ENCODE assay signal across 24 cellular contexts in genomic region chr11:38680746-38681145, GRCh38.
DNase-seq lines count a peak whose midpoint lies in the region; ATAC-seq, FAIRE-seq and TF ChIP-seq lines count a peak whose summit lies in the region.
"Had no signal": no experiment of that assay in that cellular context is flagged by ENCODE, and none has a peak within 500 bp of the region (broad histone marks: within the 10 kb centered on the region; RNA-seq: fewer than 3 reads in every experiment).

No MANE protein-coding gene starts in this region.

- H3K4me2 ChIP-seq in K562 (ENCODE audit: insufficient read depth, low read length): no peak overlapping the region
- H3K4me2 ChIP-seq: A549; BLaER1 treated with 17β-estradiol and CSF1 and Interleukin-3, amounts not matched to agents 10 nM and 100 nM; SK-N-SH had no signal

- no peak for FAIRE-seq in K562 (lab: Jason Lieb, UNC)
- FAIRE-seq: A549, D721Med, G401.6, GM12878, H1, HTR-8/SVneo had no signal

- no peaks in the 10 kb centered on the region for H3K27me3 ChIP-seq in K562 (ENCODE audit: control insufficient read depth in 2 of 2, insufficient read depth in 2 of 2, low read length in 2 of 2)
- no peaks in the 10 kb centered on the region for H3K27me3 ChIP-seq in heart right ventricle
- no peaks in the 10 kb centered on the region for H3K27me3 ChIP-seq in right lobe of liver
- H3K27me3 ChIP-seq: BLaER1 treated with 17β-estradiol and CSF1 and Interleukin-3, amounts not matched to agents 10 nM and 100 nM; MG63; Peyer's patch had no signal

- H3K36me3 ChIP-seq in K562 (ENCODE audit: control insufficient read depth, insufficient read depth, low read length) (no peaks in the 10 kb centered on the region), heart right ventricle (no peaks in the 10 kb centered on the region), right lobe of liver (no peaks in the 10 kb centered on the region)
- H3K36me3 ChIP-seq: BLaER1 treated with 17β-estradiol and CSF1 and Interleukin-3, amounts not matched to agents 10 nM and 100 nM; MG63; Peyer's patch had no signal

- 4% methylated on average over 2 of the region's 2 CpGs for WGBS in K562 (ENCODE audit: insufficient coverage, low coverage, missing lambda C conversion rate)
- whole genome bisulfite sequencing in heart right ventricle, 2 donors: 77 to 79% methylated on average over 2 of the region's 2 CpGs
- WGBS in right lobe of liver (ENCODE audit: insufficient coverage, low coverage, low lambda C conversion rate, missing lambda C conversion rate): 52% methylated on average over 2 of the region's 2 CpGs

- H3K4me3 ChIP-seq in K562 (no peak overlapping the region), heart right ventricle (no peak overlapping the region), right lobe of liver (no peak overlapping the region)
- H3K4me3 ChIP-seq: A549; BLaER1 treated with 17β-estradiol and CSF1 and Interleukin-3, amounts not matched to agents 10 nM and 100 nM; GM12878; MG63; Peyer's patch had no signal

- POLR2A ChIA-PET in K562 (lab: Yijun Ruan, JAX): no interaction called here

- TF ChIP-seq RAD21 in K562 (CRISPR knock-in tag; conservative IDR thresholded peaks at IDR 0.05 in 1 of 2, IDR thresholded peaks at IDR 0.05 in 1 of 2): no peak

- in situ Hi-C loops in K562 (cut with MboI): no loop called here

- no peak for TF ChIP-seq CTCF in K562 (IDR thresholded peaks at IDR 0.05 in 2 of 3, conservative IDR thresholded peaks at IDR 0.05 in 1 of 3; ENCODE audit: insufficient read depth in 2 of 3, low read depth in 1 of 3, low read length in 3 of 3)
- TF ChIP-seq CTCF in heart right ventricle (IDR thresholded peaks at IDR 0.05): no peak
- no peak for TF ChIP-seq CTCF in right lobe of liver (IDR thresholded peaks at IDR 0.05)

- H4K20me1 ChIP-seq in K562 (replicated peaks; ENCODE audit: control insufficient read depth, insufficient read depth, low read length): no peaks in the 10 kb centered on the region
- H4K20me1 ChIP-seq: BLaER1 treated with 17β-estradiol and CSF1 and Interleukin-3, amounts not matched to agents 10 nM and 100 nM had no signal

- H3K79me2 ChIP-seq in K562 (ENCODE audit: control insufficient read depth, insufficient read depth, low read length): no peaks in the 10 kb centered on the region

- H3K9me1 ChIP-seq in K562 (ENCODE audit: control insufficient read depth, insufficient read depth, low read length): no peaks in the 10 kb centered on the region

- no peak for ATAC-seq in K562
- ATAC-seq in HG02885 (IDR thresholded peaks at IDR 0.05; ENCODE audit: poor library complexity, unreplicated experiment): no peak
- no peak for ATAC-seq in heart right ventricle
- ATAC-seq in right lobe of liver: no peak
- ATAC-seq: A549, GM12878, HCT116 had no signal

- H3K9me3 ChIP-seq in K562 (replicated peaks; ENCODE audit: control insufficient read depth, insufficient read depth, low read depth, low read length): no peaks in the 10 kb centered on the region
- no peaks in the 10 kb centered on the region for H3K9me3 ChIP-seq in heart right ventricle
- no peaks in the 10 kb centered on the region for H3K9me3 ChIP-seq in right lobe of liver
- H3K9me3 ChIP-seq: A549; BLaER1 treated with 17β-estradiol and CSF1 and Interleukin-3, amounts not matched to agents 10 nM and 100 nM; MG63; Peyer's patch; SK-N-SH had no signal

- CTCF ChIA-PET in K562 (lab: Yijun Ruan, JAX; ENCODE audit: low intra/inter-chr PET ratio): no interaction called here

- H3K9ac ChIP-seq in K562 (ENCODE audit: insufficient read depth in 1 of 2, low read depth in 2 of 2, low read length in 2 of 2): no peak overlapping the region
- H3K9ac ChIP-seq: BLaER1 treated with 17β-estradiol and CSF1 and Interleukin-3, amounts not matched to agents 10 nM and 100 nM; SK-N-SH had no signal

- intact Hi-C loops in K562 (cut with micrococcal nuclease) (no loop called here), heart right ventricle (cut with DNase I) (no loop called here), right lobe of liver (cut with DNase I) (no loop called here)

- no peak overlapping the region for H2AFZ ChIP-seq in K562 (ENCODE audit: low read depth, low read length)

- BruUV-seq in K562 (replicated peaks; lab: Mats Ljungman, UMichigan): no TSS peak

- no peaks in the 10 kb centered on the region for H3K4me1 ChIP-seq in K562 (replicated peaks in 1 of 2; ENCODE audit: control insufficient read depth in 2 of 2, insufficient read depth in 2 of 2, low read length in 2 of 2)
- no peaks in the 10 kb centered on the region for H3K4me1 ChIP-seq in heart right ventricle
- H3K4me1 ChIP-seq in right lobe of liver: no peaks in the 10 kb centered on the region
- H3K4me1 ChIP-seq: A549; BLaER1 treated with 17β-estradiol and CSF1 and Interleukin-3, amounts not matched to agents 10 nM and 100 nM; Peyer's patch had no signal

- TF ChIP-seq POLR2A in K562 (conservative IDR thresholded peaks at IDR 0.05) (no peak), right lobe of liver (IDR thresholded peaks at IDR 0.05) (no peak)

- H3K27ac ChIP-seq in K562 (ENCODE audit: extremely low read depth, low read depth, low read length) (no peak overlapping the region), heart right ventricle (no peak overlapping the region), right lobe of liver (no peak overlapping the region)
- H3K27ac ChIP-seq: A549; BLaER1 treated with 17β-estradiol and CSF1 and Interleukin-3, amounts not matched to agents 10 nM and 100 nM; Peyer's patch had no signal

- DNase-seq in M059J (ENCODE audit: low read depth) (peak; percentile 58), K562 (ENCODE audit: extremely low read depth in 1 of 4, low spot score in 3 of 4) (no peak), kidney tubule cell (ENCODE audit: low spot score) (peak; percentile 7), GOT3 (lab: John Stamatoyannopoulos, UW) (no peak), heart right ventricle (no peak), right lobe of liver (no peak)
- DNase-seq: AML-193; CD4-positive, alpha-beta T cell; KBM-7; MG63; NCI-H2029; NCI-H526 treated with DMSO at 0.1 percent for 48 hours; Peyer's patch; SK-N-SH; SW 1271 had no signal

- no peak for TF ChIP-seq EP300 in K562 (IDR thresholded peaks at IDR 0.05; ENCODE audit: low read length)

TF ChIP-seq in K562, 482 proteins besides CTCF, POLR2A, EP300 and RAD21:
- TF ChIP-seq MEIS2 (IDR thresholded peaks at IDR 0.05; ENCODE audit: partially characterized antibody) (peak; percentile 6), ZNF354B (CRISPR knock-in tag; IDR thresholded peaks at IDR 0.05) (no peak)
TF ChIP-seq in K562: peak in this region for 1.

Comparison
In these comparisons a context has a peak if more than half of its experiments do, and no peak if none do; other contexts are left out.
1. DNase-seq: peak in M059J (single experiment) and kidney tubule cell (single experiment); none in K562 (0 of 4), GOT3 (single experiment), heart right ventricle (0 of 2) and right lobe of liver (0 of 3).